In genomic region chr5:59923465-59923864, GRCh38 we compare ENCODE assay signal across 14 cellular contexts. TPM values are rescaled to one million over a fixed set of nuclear protein-coding genes. Genes with fewer than 3 reads are reported as not detected.
DNase-seq lines count a peak whose midpoint lies in the region; ATAC-seq lines count a peak whose summit lies in the region.
"Had no signal": no experiment of that assay in that cellular context is flagged by ENCODE, and none has a peak within 500 bp of the region (broad histone marks: within the 10 kb centered on the region; RNA-seq: fewer than 3 reads in every experiment).

No MANE protein-coding gene starts in this region.

- intact Hi-C loops in activated CD4-positive, alpha-beta T cell treated with anti-CD3 and anti-CD28 coated beads for 36 hours (cut with DNase I, micrococcal nuclease) = no loop called here

- no peaks in the 10 kb centered on the region for H3K36me3 Mint-ChIP-seq in activated CD4-positive, alpha-beta T cell treated with anti-CD3 and anti-CD28 coated beads for 36 hours (ENCODE audit: low read depth)
- H3K36me3 Mint-ChIP-seq: activated naive CD4-positive, alpha-beta T cell treated with anti-CD3 and anti-CD28 coated beads, Interleukin-2, amount 50 U/mL, for 24 hours; stimulated activated naive B cell treated with anti-CD40 and anti-IgM and Interleukin-4, amounts not matched to agents 10 μg/mL and 1 μg/mL and 100 μg/mL, for 72 hours had no signal

- POLR2A ChIA-PET in activated CD4-positive, alpha-beta T cell treated with anti-CD3 and anti-CD28 coated beads for 36 hours (lab: Charles Lee) = no interaction called here

- CTCF ChIA-PET in activated CD4-positive, alpha-beta T cell treated with anti-CD3 and anti-CD28 coated beads for 36 hours (lab: Charles Lee) = no interaction called here

- H3K9me3 Mint-ChIP-seq in activated CD4-positive, alpha-beta T cell treated with anti-CD3 and anti-CD28 coated beads for 36 hours (ENCODE audit: low read depth) = no peaks in the 10 kb centered on the region
- H3K9me3 Mint-ChIP-seq: IgD-negative memory B cell; stimulated activated naive B cell treated with anti-CD40 and anti-IgM and Interleukin-4, amounts not matched to agents 10 μg/mL and 1 μg/mL and 100 μg/mL, for 72 hours had no signal

- H3K27ac Mint-ChIP-seq in activated CD4-positive, alpha-beta T cell treated with anti-CD3 and anti-CD28 coated beads for 36 hours = no peak overlapping the region
- H3K27ac Mint-ChIP-seq: activated naive CD4-positive, alpha-beta T cell treated with anti-CD3 and anti-CD28 coated beads, Interleukin-2, amount 50 U/mL, for 24 hours; IgD-negative memory B cell; stimulated activated naive B cell treated with anti-CD40 and anti-IgM and Interleukin-4, amounts not matched to agents 10 μg/mL and 1 μg/mL and 100 μg/mL, for 72 hours had no signal

- H3K4me3 Mint-ChIP-seq in activated CD4-positive, alpha-beta T cell treated with anti-CD3 and anti-CD28 coated beads for 36 hours = no peak overlapping the region
- H3K4me3 Mint-ChIP-seq: activated naive CD4-positive, alpha-beta T cell treated with anti-CD3 and anti-CD28 coated beads, Interleukin-2, amount 50 U/mL, for 24 hours; IgD-negative memory B cell; stimulated activated naive B cell treated with anti-CD40 and anti-IgM and Interleukin-4, amounts not matched to agents 10 μg/mL and 1 μg/mL and 100 μg/mL, for 72 hours had no signal

- ATAC-seq in activated CD4-positive, alpha-beta T cell treated with anti-CD3 and anti-CD28 coated beads for 36 hours = no peak
- no peak for ATAC-seq in GM18907 (IDR thresholded peaks at IDR 0.05; ENCODE audit: unreplicated experiment)
- no peak for ATAC-seq in HG03521 (IDR thresholded peaks at IDR 0.05; ENCODE audit: unreplicated experiment)
- ATAC-seq: Right ventricle myocardium inferior; stimulated activated naive B cell treated with anti-CD40 and anti-IgM and Interleukin-4, amounts not matched to agents 10 μg/mL and 1 μg/mL and 100 μg/mL, for 72 hours had no signal

- peaks cover 4% of the 10 kb centered on the region for H3K27me3 Mint-ChIP-seq in activated CD4-positive, alpha-beta T cell treated with anti-CD3 and anti-CD28 coated beads for 36 hours
- H3K27me3 Mint-ChIP-seq: activated naive CD4-positive, alpha-beta T cell treated with anti-CD3 and anti-CD28 coated beads, Interleukin-2, amount 50 U/mL, for 24 hours; stimulated activated naive B cell treated with anti-CD40 and anti-IgM and Interleukin-4, amounts not matched to agents 10 μg/mL and 1 μg/mL and 100 μg/mL, for 72 hours had no signal

- DNase-seq in A172 (ENCODE audit: low spot score) (peak; percentile 35), EL (peak; percentile 45), RPMI7951 (ENCODE audit: low read depth) (peak; percentile 35), fibroblast of peridontal ligament (ENCODE audit: extremely low read depth) (peak; percentile 5), T-helper 1 cell (no peak)
- no peak for DNase-seq in activated CD4-positive, alpha-beta T cell treated with anti-CD3 and anti-CD28 coated beads for 36 hours
- DNase-seq: NCI-H146; stimulated activated CD4-positive, alpha-beta T cell treated with anti-CD3 and anti-CD28 coated beads, Interleukin-4, amount 100 ng/mL, for 24 hours; stimulated activated naive B cell treated with anti-CD40 and anti-IgM and Interleukin-4, amounts not matched to agents 10 μg/mL and 1 μg/mL and 100 μg/mL, for 72 hours had no signal

- H3K4me1 Mint-ChIP-seq in activated CD4-positive, alpha-beta T cell treated with anti-CD3 and anti-CD28 coated beads for 36 hours = no peaks in the 10 kb centered on the region
- H3K4me1 Mint-ChIP-seq: activated naive CD4-positive, alpha-beta T cell treated with anti-CD3 and anti-CD28 coated beads, Interleukin-2, amount 50 U/mL, for 24 hours; stimulated activated naive B cell treated with anti-CD40 and anti-IgM and Interleukin-4, amounts not matched to agents 10 μg/mL and 1 μg/mL and 100 μg/mL, for 72 hours had no signal

RNA-seq across cellular contexts. Expression of gene PDE4D, which starts 29.9 kb away (rescaled TPM):
- 7.6 and 14.9 TPM in 2 replicates for total RNA-seq in A172 (2014; rRNA removed; shearing (Covaris generic))
- total RNA-seq in RPMI7951 (2014; rRNA removed; shearing (Covaris generic)) = 14.6 and 17.2 TPM in 2 replicates
- total RNA-seq in activated CD4-positive, alpha-beta T cell treated with anti-CD3 and anti-CD28 coated beads for 36 hours = 10 to 100 TPM; 68.5 to 69.8 TPM

Comparison
In these comparisons a context has a peak if more than half of its experiments do, and no peak if none do; other contexts are left out.
1. DNase-seq: peak in A172 (single experiment), EL (single experiment), RPMI7951 (single experiment) and fibroblast of peridontal ligament (single experiment); none in activated CD4-positive, alpha-beta T cell treated with anti-CD3 and anti-CD28 coated beads for 36 hours (single experiment) and T-helper 1 cell (0 of 5).